Comparison of ENCODE assay signal across 20 cellular contexts in genomic region chr22:23804781-23805291, GRCh38. TPM values are rescaled to one million over a fixed set of nuclear protein-coding genes. Genes with fewer than 3 reads are reported as not detected.
DNase-seq lines count a peak whose midpoint lies in the region; ATAC-seq and TF ChIP-seq lines count a peak whose summit lies in the region.
"Had no signal": no experiment of that assay in that cellular context is flagged by ENCODE, and none has a peak within 500 bp of the region (broad histone marks: within the 10 kb centered on the region; RNA-seq: fewer than 3 reads in every experiment).

No MANE protein-coding gene starts in this region.

- peak overlapping the region; percentile 98 for H3K4me3 ChIP-seq in DOHH2 (ENCODE audit: low read length)
- H3K4me3 ChIP-seq in SU-DHL-6 (ENCODE audit: insufficient read depth, low read length, poor library complexity, severe bottlenecking), result peak overlapping the region; percentile 68
- no peak overlapping the region for H3K4me3 ChIP-seq in left ventricle myocardium inferior
- H3K4me3 ChIP-seq: lung, stomach had no signal

- peaks cover 0 to 3% (median 0%) of the 10 kb centered on the region in 7 donors for H3K9me3 Mint-ChIP-seq in naive B cell
- H3K9me3 Mint-ChIP-seq: activated T-helper 17 cell treated with anti-CD3 and anti-CD28 coated beads, Interleukin-2, amount 50 U/mL, for 72 hours; CD4-positive, alpha-beta memory T cell had no signal

- in situ Hi-C loops in ACHN (cut with HindIII; ENCODE audit: low pct_ligation_motif_present, low pct_unique_long_range_greater_than_20kb, low sequenced_read_pairs), result no loop called here

- H3K36me3 Mint-ChIP-seq in naive B cell (peaks cover 11 to 30% of the 10 kb centered on the region in 2 donors), T-helper 17 cell (ENCODE audit: low read depth) (peaks cover 13% of the 10 kb centered on the region)

- no peak for DNase-seq in left ventricle myocardium inferior
- DNase-seq in naive B cell, result no peak
- DNase-seq in superior temporal gyrus (ENCODE audit: extremely low spot score), result no peak
- no peak for DNase-seq in ACHN
- no peak for DNase-seq in T-helper 17 cell
- DNase-seq: CD4-positive, alpha-beta memory T cell; DMS79; NCI-H1694 treated with DMSO at 0.1 percent for 48 hours; NCI-H446; SHP77; stomach had no signal

- peaks cover 86% of the 10 kb centered on the region for H3K79me2 ChIP-seq in DOHH2 (ENCODE audit: control insufficient read depth, low read length)
- H3K79me2 ChIP-seq in SU-DHL-6 (ENCODE audit: insufficient read depth, low read length), result peaks cover 28% of the 10 kb centered on the region

- H3K27me3 ChIP-seq in DOHH2 (ENCODE audit: control insufficient read depth, low read length) (no peaks in the 10 kb centered on the region), SU-DHL-6 (ENCODE audit: low read length) (no peaks in the 10 kb centered on the region), left ventricle myocardium inferior (ENCODE audit: low read depth) (no peaks in the 10 kb centered on the region)
- H3K27me3 ChIP-seq: stomach had no signal

- intact Hi-C loops in left ventricle myocardium inferior (cut with micrococcal nuclease), result no loop called here

- H3K4me2 ChIP-seq in DOHH2 (ENCODE audit: low read length) (peak overlapping the region; percentile 99), SU-DHL-6 (ENCODE audit: low read depth, low read length, poor library complexity, severe bottlenecking) (peak overlapping the region; percentile 98)

- H3K9me2 ChIP-seq in DOHH2 (replicated peaks; ENCODE audit: control insufficient read depth, low read length) (no peaks in the 10 kb centered on the region), SU-DHL-6 (replicated peaks; ENCODE audit: insufficient read depth, low read length) (no peaks in the 10 kb centered on the region)

- peak overlapping the region; percentile 64 for H3K9ac ChIP-seq in SU-DHL-6 (ENCODE audit: low read length)

- H3K27ac Mint-ChIP-seq in naive B cell, result peak overlapping the region in 4 of 6 donors; percentile 53 to 96 (median 87)
- H3K27ac Mint-ChIP-seq in T-helper 17 cell, result no peak overlapping the region
- H3K27ac Mint-ChIP-seq: activated T-helper 17 cell treated with anti-CD3 and anti-CD28 coated beads, Interleukin-2, amount 50 U/mL, for 72 hours had no signal

- ATAC-seq in naive B cell (ENCODE audit: low read depth in 2 of 2) (no peak), T-helper 17 cell (no peak), GM18861 (IDR thresholded peaks at IDR 0.05; ENCODE audit: unreplicated experiment) (no peak)
- ATAC-seq: activated T-helper 17 cell treated with anti-CD3 and anti-CD28 coated beads, Interleukin-2, amount 50 U/mL, for 72 hours; HCT116 had no signal

- no peak overlapping the region for H2AFZ ChIP-seq in SU-DHL-6 (ENCODE audit: low read depth, low read length, severe bottlenecking)

- H3K4me1 ChIP-seq in DOHH2 (ENCODE audit: control insufficient read depth, low read length), result peaks cover 73% of the 10 kb centered on the region
- H3K4me1 ChIP-seq in left ventricle myocardium inferior, result peaks cover 9% of the 10 kb centered on the region
- H3K4me1 ChIP-seq: stomach had no signal

- H3K9me3 ChIP-seq in DOHH2 (ENCODE audit: control insufficient read depth, insufficient read depth, low read length) (no peaks in the 10 kb centered on the region), SU-DHL-6 (ENCODE audit: insufficient read depth, low read length) (no peaks in the 10 kb centered on the region), left ventricle myocardium inferior (replicated peaks) (no peaks in the 10 kb centered on the region), T-helper 17 cell (ENCODE audit: control insufficient read depth, low read length, poor library complexity, severe bottlenecking) (no peaks in the 10 kb centered on the region)
- H3K9me3 ChIP-seq: stomach had no signal

- H3K4me3 Mint-ChIP-seq in naive B cell (peak overlapping the region in 3 of 8 donors; percentile 25 to 80 (median 73)), T-helper 17 cell (no peak overlapping the region)
- H3K4me3 Mint-ChIP-seq: activated T-helper 17 cell treated with anti-CD3 and anti-CD28 coated beads, Interleukin-2, amount 50 U/mL, for 72 hours; CD4-positive, alpha-beta memory T cell had no signal

- H3K27me3 Mint-ChIP-seq in naive B cell, result no peaks in the 10 kb centered on the region
- no peaks in the 10 kb centered on the region for H3K27me3 Mint-ChIP-seq in T-helper 17 cell
- H3K27me3 Mint-ChIP-seq: activated T-helper 17 cell treated with anti-CD3 and anti-CD28 coated beads, Interleukin-2, amount 50 U/mL, for 72 hours; CD4-positive, alpha-beta memory T cell had no signal

- peak overlapping the region; percentile 97 for H3K27ac ChIP-seq in DOHH2 (ENCODE audit: low read depth, low read length)
- peak overlapping the region; percentile 96 for H3K27ac ChIP-seq in SU-DHL-6 (ENCODE audit: low read depth, low read length)
- peak overlapping the region; percentile 23 for H3K27ac ChIP-seq in left ventricle myocardium inferior (replicated peaks)
- H3K27ac ChIP-seq: stomach had no signal

- H3K4me1 Mint-ChIP-seq in naive B cell, result peaks cover 58 to 71% (median 60%) of the 10 kb centered on the region in 3 donors
- peaks cover 2% of the 10 kb centered on the region for H3K4me1 Mint-ChIP-seq in T-helper 17 cell
- H3K4me1 Mint-ChIP-seq: CD4-positive, alpha-beta memory T cell had no signal

- TF ChIP-seq CTCF in DOHH2 (IDR thresholded peaks at IDR 0.05; ENCODE audit: low read depth, low read length, poor library complexity, severe bottlenecking), result peak; percentile 32
- no peak for TF ChIP-seq CTCF in SU-DHL-6 (IDR thresholded peaks at IDR 0.05; ENCODE audit: insufficient read depth, low read length, poor library complexity, severe bottlenecking)
- TF ChIP-seq CTCF in left ventricle myocardium inferior (IDR thresholded peaks at IDR 0.05; ENCODE audit: borderline replicate concordance), result no peak

- H3K36me3 ChIP-seq in DOHH2 (ENCODE audit: control insufficient read depth, low read length) (peaks cover 75% of the 10 kb centered on the region), SU-DHL-6 (ENCODE audit: low read length) (no peaks in the 10 kb centered on the region), left ventricle myocardium inferior (peaks cover 85% of the 10 kb centered on the region)

- H3F3A ChIP-seq in DOHH2 (ENCODE audit: control insufficient read depth, insufficient read depth) (peaks cover 41% of the 10 kb centered on the region), SU-DHL-6 (ENCODE audit: insufficient read depth) (peaks cover 60% of the 10 kb centered on the region)

- H4K20me1 ChIP-seq in DOHH2 (ENCODE audit: control insufficient read depth, insufficient read depth, low read depth, low read length) (no peaks in the 10 kb centered on the region), SU-DHL-6 (ENCODE audit: low read depth, low read length) (no peaks in the 10 kb centered on the region)

RNA-seq across cellular contexts. Expression of gene SMARCB1, which starts 18.1 kb away (rescaled TPM):
- total RNA-seq in left ventricle myocardium inferior, result 52.0 TPM
- 10 to 100 TPM; 73.0 to 90.9 (median 78.1) TPM for polyA plus RNA-seq in naive B cell (ENCODE audit: low read depth in 6 of 6)
- 10 to 100 TPM; 45.0 to 53.6 TPM for total RNA-seq in T-helper 17 cell

RNA-seq across cellular contexts. Expression of gene MMP11, which starts 32.2 kb away (rescaled TPM):
- total RNA-seq in left ventricle myocardium inferior (16.9 TPM), T-helper 17 cell (1 to 10 TPM in 1 of 2 donors, under 1 TPM in 1; 0.76 to 1.2 TPM)
- 10 to 100 TPM; 10.2 to 18.9 (median 14.2) TPM for polyA plus RNA-seq in naive B cell (ENCODE audit: low read depth in 6 of 6)

RNA-seq across cellular contexts. Expression of gene DERL3, which starts 34.0 kb away (rescaled TPM):
- total RNA-seq in left ventricle myocardium inferior (2.0 TPM), T-helper 17 cell (1 to 10 TPM; 2.7 to 3.6 TPM)
- polyA plus RNA-seq in naive B cell (ENCODE audit: low read depth in 6 of 6), result 10 to 100 TPM; 25.2 to 33.9 (median 26.4) TPM

RNA-seq across cellular contexts. Expression of gene CHCHD10, which starts 37.1 kb away (rescaled TPM):
- total RNA-seq in left ventricle myocardium inferior (1,446 TPM), T-helper 17 cell (10 to 100 TPM; 31.6 to 44.0 TPM)
- polyA plus RNA-seq in naive B cell (ENCODE audit: low read depth in 6 of 6), result 10 to 100 TPM; 36.3 to 65.9 (median 62.6) TPM
- polyA plus RNA-seq: neural cell had no signal

RNA-seq across cellular contexts. Expression of gene C22orf15, which starts 42.0 kb away (rescaled TPM):
- not detected for total RNA-seq in left ventricle myocardium inferior
- polyA plus RNA-seq in naive B cell (ENCODE audit: low read depth in 6 of 6), result 1 to 10 TPM in 2 of 6 donors, under 1 TPM in 2, not detected in 2; 0.13 to 4.9 (median 1.0) TPM
- under 1 TPM; 0.30 to 0.81 TPM for total RNA-seq in T-helper 17 cell
- total RNA-seq: activated T-helper 17 cell treated with anti-CD3 and anti-CD28 coated beads, Interleukin-2, amount 50 U/mL, for 72 hours; endothelial cell of umbilical vein; frontal cortex; stomach had no signal
- polyA plus RNA-seq: neural cell had no signal

Comparison
In these comparisons a context has a peak if more than half of its experiments do, and no peak if none do; other contexts are left out.
1. H3K27ac ChIP-seq: peak in every context shown above with its lines; median percentile 97 in DOHH2; 96 in SU-DHL-6; 23 in left ventricle myocardium inferior.